ENCODE assay signal across 9 cellular contexts in genomic region chr15:69159805-69160140, GRCh38. TPM values are rescaled to one million over a fixed set of nuclear protein-coding genes. Genes with fewer than 3 reads are reported as not detected.
DNase-seq lines count a peak whose midpoint lies in the region; ATAC-seq, FAIRE-seq and TF ChIP-seq lines count a peak whose summit lies in the region.
"Had no signal": no experiment of that assay in that cellular context is flagged by ENCODE, and none has a peak within 500 bp of the region (broad histone marks: within the 10 kb centered on the region; RNA-seq: fewer than 3 reads in every experiment).

No MANE protein-coding gene starts in this region.

- TSS peak; percentile 71 for BruUV-seq in HepG2 (replicated peaks; lab: Mats Ljungman, UMichigan)

- H3K27me3 ChIP-seq in ascending aorta (no peaks in the 10 kb centered on the region), HepG2 (ENCODE audit: control insufficient read depth in 1 of 2, insufficient read depth in 2 of 2, low read length in 2 of 2) (peaks cover 0 to 3% of the 10 kb centered on the region in 2 experiments; a peak in 3 of 5 replicates)

- in situ Hi-C loops in HepG2 (cut with HindIII; ENCODE audit: extremely low pct_ligation_motif_present, low pct_unique_long_range_greater_than_20kb) = loop anchor here (5.0 kb wide), 2 partner anchors 63 to 102 kb away; no protein-coding TSS in a partner anchor

- CTCF ChIA-PET in HepG2 (lab: Yijun Ruan, JAX; ENCODE audit: low intra/inter-chr PET ratio, low total read pairs) = no interaction called here

- TF ChIP-seq EP300 in HepG2 (IDR thresholded peaks at IDR 0.05; ENCODE audit: low read depth in 2 of 2, low read length in 2 of 2) (no peak), HepG2 (CRISPR knock-in tag; IDR thresholded peaks at IDR 0.05; ENCODE audit: borderline replicate concordance) (no peak)

- H2AFZ ChIP-seq in HepG2 (ENCODE audit: low read length) = peak overlapping the region; percentile 95

- peaks cover 29% of the 10 kb centered on the region for H3K79me2 ChIP-seq in HepG2 (ENCODE audit: insufficient read depth, low read length)

- WGBS in HepG2 (ENCODE audit: low lambda C conversion rate) = 9% methylated on average over 7 of the region's 7 CpGs

- H3K9ac ChIP-seq in HepG2 (ENCODE audit: insufficient read depth, low read depth, low read length) = peak overlapping the region; percentile 66

- no peak for TF ChIP-seq POLR2A in HepG2 (IDR thresholded peaks at IDR 0.05; ENCODE audit: insufficient read depth in 1 of 2, low read depth in 2 of 2, low read length in 2 of 2)

- FAIRE-seq in HepG2 (lab: Jason Lieb, UNC) = no peak
- FAIRE-seq: colon had no signal

- peaks cover 3 to 4% of the 10 kb centered on the region in 2 donors for H3K4me1 ChIP-seq in ascending aorta
- H3K4me1 ChIP-seq in HepG2 (ENCODE audit: insufficient read depth, low read length) = peaks cover 25% of the 10 kb centered on the region

- no peak for TF ChIP-seq RAD21 in HepG2 (CRISPR knock-in tag; IDR thresholded peaks at IDR 0.05)

- H3K4me3 ChIP-seq in ascending aorta = peak overlapping the region; percentile 77 to 91
- peak overlapping the region; percentile 93 to 97 (median 94) for H3K4me3 ChIP-seq in HepG2 (replicated peaks in 1 of 3; ENCODE audit: insufficient read depth in 1 of 3, low read depth in 2 of 3, low read length in 3 of 3)

- ATAC-seq in HepG2 (no peak), left colon (no peak), GM21619 (IDR thresholded peaks at IDR 0.05; ENCODE audit: unreplicated experiment) (no peak)

- no peak overlapping the region for H3K27ac ChIP-seq in ascending aorta
- peak overlapping the region; percentile 19 for H3K27ac ChIP-seq in HepG2 (ENCODE audit: extremely low read length, insufficient read depth, low read length)

- DNase-seq in NCI-H1694 (lab: John Stamatoyannopoulos, UW) (peak; percentile 66), NCI-H1694 treated with DMSO at 0.1 percent for 48 hours (lab: John Stamatoyannopoulos, UW) (no peak), ascending aorta (ENCODE audit: low spot score in 2 of 2) (no peak), HepG2 (ENCODE audit: low spot score) (no peak), superior temporal gyrus (ENCODE audit: extremely low spot score) (peak; percentile 71), NCI-H226 (no peak), left colon (no peak)

- no peaks in the 10 kb centered on the region for H4K20me1 ChIP-seq in HepG2 (ENCODE audit: insufficient read depth, low read length)

- POLR2A ChIA-PET in HepG2 (lab: Yijun Ruan, JAX) = interaction anchor here (1.0 to 3.6 kb wide), 7 partner anchors 9 to 302 kb away, joined by 3 to 29 read pairs (median 5); partner anchors contain the start of gene RPLP1

- H3K36me3 ChIP-seq in ascending aorta (no peaks in the 10 kb centered on the region), HepG2 (replicated peaks in 1 of 2; ENCODE audit: control insufficient read depth in 1 of 2, insufficient read depth in 2 of 2, low read length in 2 of 2) (no peaks in the 10 kb centered on the region)

- no peaks in the 10 kb centered on the region for H3K9me3 ChIP-seq in ascending aorta
- no peaks in the 10 kb centered on the region for H3K9me3 ChIP-seq in HepG2 (ENCODE audit: low read length)

- peak overlapping the region; percentile 88 for H3K4me2 ChIP-seq in HepG2 (ENCODE audit: low read depth, low read length)

- intact Hi-C loops in ascending aorta (cut with DNase I) (loop anchor here (2.0 to 5.0 kb wide), 2 partner anchors 255 to 293 kb away; partner anchors contain the start of genes KIF23 and RPLP1), HepG2 (cut with micrococcal nuclease; ENCODE audit: unreplicated experiment) (loop anchor here (1.0 to 10.0 kb wide), 4 partner anchors 65 to 235 kb away; no protein-coding TSS in a partner anchor), left colon (cut with DNase I, micrococcal nuclease) (no loop called here)

- TF ChIP-seq CTCF in ascending aorta (IDR thresholded peaks at IDR 0.05) (no peak), HepG2 (CRISPR knock-in tag; IDR thresholded peaks at IDR 0.05) (no peak)

TF ChIP-seq in HepG2, 621 proteins besides CTCF, POLR2A, EP300 and RAD21 (continues in another document):
- TF ChIP-seq NFIC (IDR thresholded peaks at IDR 0.05; ENCODE audit: low read length) (no peak), NFATC3 (CRISPR knock-in tag; IDR thresholded peaks at IDR 0.05) (0 out of 2 replicates have a peak, but pooled peaks have one; percentile 34), EHMT2 (IDR thresholded peaks at IDR 0.05; ENCODE audit: borderline replicate concordance, low read depth, low read length) (peak; percentile 32; the same call in 1 of the 2 replicates), ATF7-NPFF (CRISPR knock-in tag; IDR thresholded peaks at IDR 0.05; ENCODE audit: low read depth) (0 out of 2 replicates have a peak, but pooled peaks have one; percentile 34), ZHX1 (CRISPR knock-in tag; IDR thresholded peaks at IDR 0.05; ENCODE audit: low read depth) (no peak), ZNF564 (CRISPR knock-in tag; IDR thresholded peaks at IDR 0.05) (0 out of 2 replicates have a peak, but pooled peaks have one; percentile 2), ZNF687 (CRISPR knock-in tag; IDR thresholded peaks at IDR 0.05) (no peak)

RNA-seq across cellular contexts. Expression of gene GLCE, which starts 0.7 kb away (rescaled TPM):
- 13.9 TPM for total RNA-seq in ascending aorta
- total RNA-seq in HepG2 (2016; rRNA removed; fragmentation: Illumina TruSeq; extraction: Trizol) = 11.0 and 12.9 TPM in 2 replicates
- 7.1 and 9.3 TPM in 2 replicates for total RNA-seq in HepG2 (2016; cell fraction: cytosol; rRNA removed; fragmentation: Illumina TruSeq; extraction: Trizol; ENCODE audit: low read depth)
- 10.3 and 12.5 TPM in 2 replicates for total RNA-seq in HepG2 (2016; cell fraction: insoluble cytoplasmic fraction; rRNA removed; fragmentation: Illumina TruSeq; extraction: Trizol)
- 8.0 and 10.0 TPM in 2 replicates for total RNA-seq in HepG2 (2016; cell fraction: membrane; rRNA removed; fragmentation: Illumina TruSeq; extraction: Trizol)
- 14.9 and 15.9 TPM in 2 replicates for total RNA-seq in HepG2 (2016; cell fraction: nucleus; rRNA removed; fragmentation: Illumina TruSeq; extraction: Trizol)
- polyA plus RNA-seq in HepG2 (2011; rRNA removed) = 21.4 and 23.4 TPM in 2 replicates
- polyA plus RNA-seq in HepG2 (2011; cell fraction: cytosol; rRNA removed) = 10.4 and 19.7 TPM in 2 replicates
- 10.7 and 13.6 TPM in 2 replicates for polyA plus RNA-seq in HepG2 (2011; cell fraction: nucleus; rRNA removed)
- 13.7 TPM in 2 replicates for polyA plus RNA-seq in HepG2 (2012)
- polyA plus RNA-seq in HepG2 (2016; cell fraction: cytosol; fragmentation: Illumina TruSeq; extraction: Trizol; ENCODE audit: low read depth) = 3.3 and 5.1 TPM in 2 replicates
- 9.0 and 10.0 TPM in 2 replicates for polyA plus RNA-seq in HepG2 (2016; cell fraction: insoluble cytoplasmic fraction; fragmentation: Illumina TruSeq; extraction: Trizol; ENCODE audit: low read depth)
- 3.6 and 6.6 TPM in 2 replicates for polyA plus RNA-seq in HepG2 (2016; cell fraction: membrane; fragmentation: Illumina TruSeq; extraction: Trizol; ENCODE audit: low read depth)
- 14.1 and 14.8 TPM in 2 replicates for polyA plus RNA-seq in HepG2 (2016; cell fraction: nucleus; fragmentation: Illumina TruSeq; extraction: Trizol; ENCODE audit: insufficient read depth, low read depth)
- 10.1 and 13.0 TPM in 2 replicates for polyA minus RNA-seq in HepG2 (2011; rRNA and poly(A)+ RNA removed; ENCODE audit: low replicate concordance)
- polyA minus RNA-seq in HepG2 (2011; cell fraction: cytosol; rRNA and poly(A)+ RNA removed) = 25.0 and 28.1 TPM in 2 replicates
- 38.9 and 47.0 TPM in 2 replicates for polyA minus RNA-seq in HepG2 (2011; cell fraction: nucleus; rRNA and poly(A)+ RNA removed)
- total RNA-seq in left colon = 10 to 100 TPM; 34.0 to 37.7 TPM

Comparison
In these comparisons a context has a peak if more than half of its experiments do, and no peak if none do; other contexts are left out.
1. DNase-seq: peak in NCI-H1694 (single experiment) and superior temporal gyrus (single experiment); none in NCI-H1694 treated with DMSO at 0.1 percent for 48 hours (single experiment), ascending aorta (0 of 2), HepG2 (single experiment), NCI-H226 (single experiment) and left colon (0 of 2).
2. intact Hi-C loops: an anchor here in ascending aorta (2.0 to 5.0 kb wide) and HepG2 (1.0 to 10.0 kb wide); none called in left colon.